In genomic region chr6:128505603-128506002, GRCh38 we compare ENCODE assay signal across 1 cellular context.
TF ChIP-seq lines count a peak whose summit lies in the region.

No MANE protein-coding gene starts in this region.

TF ChIP-seq in HepG2, 621 proteins besides CTCF, POLR2A, EP300 and RAD21 (continued from another document and continues in another):
- TF ChIP-seq ZNF775 (CRISPR knock-in tag; IDR thresholded peaks at IDR 0.05; ENCODE audit: borderline replicate concordance) = no peak
- TF ChIP-seq ZNF790 (CRISPR knock-in tag; IDR thresholded peaks at IDR 0.05; ENCODE audit: borderline replicate concordance) = no peak
- TF ChIP-seq, protein P1, sequence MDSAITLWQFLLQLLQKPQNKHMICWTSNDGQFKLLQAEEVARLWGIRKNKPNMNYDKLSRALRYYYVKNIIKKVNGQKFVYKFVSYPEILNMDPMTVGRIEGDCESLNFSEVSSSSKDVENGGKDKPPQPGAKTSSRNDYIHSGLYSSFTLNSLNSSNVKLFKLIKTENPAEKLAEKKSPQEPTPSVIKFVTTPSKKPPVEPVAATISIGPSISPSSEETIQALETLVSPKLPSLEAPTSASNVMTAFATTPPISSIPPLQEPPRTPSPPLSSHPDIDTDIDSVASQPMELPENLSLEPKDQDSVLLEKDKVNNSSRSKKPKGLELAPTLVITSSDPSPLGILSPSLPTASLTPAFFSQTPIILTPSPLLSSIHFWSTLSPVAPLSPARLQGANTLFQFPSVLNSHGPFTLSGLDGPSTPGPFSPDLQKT (CRISPR knock-in tag; IDR thresholded peaks at IDR 0.05; ENCODE audit: borderline replicate concordance) = no peak
- no peak; the same call in 1 of the 2 replicates for TF ChIP-seq ZNF761 (CRISPR knock-in tag; conservative IDR thresholded peaks at IDR 0.05)
- no peak for TF ChIP-seq MXD1 (CRISPR knock-in tag; IDR thresholded peaks at IDR 0.05)
- TF ChIP-seq, protein P2, sequence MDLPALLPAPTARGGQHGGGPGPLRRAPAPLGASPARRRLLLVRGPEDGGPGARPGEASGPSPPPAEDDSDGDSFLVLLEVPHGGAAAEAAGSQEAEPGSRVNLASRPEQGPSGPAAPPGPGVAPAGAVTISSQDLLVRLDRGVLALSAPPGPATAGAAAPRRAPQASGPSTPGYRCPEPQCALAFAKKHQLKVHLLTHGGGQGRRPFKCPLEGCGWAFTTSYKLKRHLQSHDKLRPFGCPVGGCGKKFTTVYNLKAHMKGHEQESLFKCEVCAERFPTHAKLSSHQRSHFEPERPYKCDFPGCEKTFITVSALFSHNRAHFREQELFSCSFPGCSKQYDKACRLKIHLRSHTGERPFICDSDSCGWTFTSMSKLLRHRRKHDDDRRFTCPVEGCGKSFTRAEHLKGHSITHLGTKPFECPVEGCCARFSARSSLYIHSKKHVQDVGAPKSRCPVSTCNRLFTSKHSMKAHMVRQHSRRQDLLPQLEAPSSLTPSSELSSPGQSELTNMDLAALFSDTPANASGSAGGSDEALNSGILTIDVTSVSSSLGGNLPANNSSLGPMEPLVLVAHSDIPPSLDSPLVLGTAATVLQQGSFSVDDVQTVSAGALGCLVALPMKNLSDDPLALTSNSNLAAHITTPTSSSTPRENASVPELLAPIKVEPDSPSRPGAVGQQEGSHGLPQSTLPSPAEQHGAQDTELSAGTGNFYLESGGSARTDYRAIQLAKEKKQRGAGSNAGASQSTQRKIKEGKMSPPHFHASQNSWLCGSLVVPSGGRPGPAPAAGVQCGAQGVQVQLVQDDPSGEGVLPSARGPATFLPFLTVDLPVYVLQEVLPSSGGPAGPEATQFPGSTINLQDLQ (CRISPR knock-in tag; IDR thresholded peaks at IDR 0.05) = no peak
- peak; percentile 85; the same call in 1 of the 2 replicates for TF ChIP-seq FOXJ3 (CRISPR knock-in tag; IDR thresholded peaks at IDR 0.05; ENCODE audit: borderline replicate concordance)
- TF ChIP-seq, protein P3, sequence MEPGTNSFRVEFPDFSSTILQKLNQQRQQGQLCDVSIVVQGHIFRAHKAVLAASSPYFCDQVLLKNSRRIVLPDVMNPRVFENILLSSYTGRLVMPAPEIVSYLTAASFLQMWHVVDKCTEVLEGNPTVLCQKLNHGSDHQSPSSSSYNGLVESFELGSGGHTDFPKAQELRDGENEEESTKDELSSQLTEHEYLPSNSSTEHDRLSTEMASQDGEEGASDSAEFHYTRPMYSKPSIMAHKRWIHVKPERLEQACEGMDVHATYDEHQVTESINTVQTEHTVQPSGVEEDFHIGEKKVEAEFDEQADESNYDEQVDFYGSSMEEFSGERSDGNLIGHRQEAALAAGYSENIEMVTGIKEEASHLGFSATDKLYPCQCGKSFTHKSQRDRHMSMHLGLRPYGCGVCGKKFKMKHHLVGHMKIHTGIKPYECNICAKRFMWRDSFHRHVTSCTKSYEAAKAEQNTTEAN (CRISPR knock-in tag; conservative IDR thresholded peaks at IDR 0.05) = no peak; the same call in 1 of the 2 replicates
- no peak for TF ChIP-seq ZBTB38 (CRISPR knock-in tag; IDR thresholded peaks at IDR 0.05)
- TF ChIP-seq GPBP1L1 (CRISPR knock-in tag; IDR thresholded peaks at IDR 0.05) = no peak
- no peak for TF ChIP-seq ELF1 (CRISPR knock-in tag; IDR thresholded peaks at IDR 0.05)
- TF ChIP-seq REXO4 (CRISPR knock-in tag; IDR thresholded peaks at IDR 0.05; ENCODE audit: borderline replicate concordance) = no peak
- TF ChIP-seq, protein P4, sequence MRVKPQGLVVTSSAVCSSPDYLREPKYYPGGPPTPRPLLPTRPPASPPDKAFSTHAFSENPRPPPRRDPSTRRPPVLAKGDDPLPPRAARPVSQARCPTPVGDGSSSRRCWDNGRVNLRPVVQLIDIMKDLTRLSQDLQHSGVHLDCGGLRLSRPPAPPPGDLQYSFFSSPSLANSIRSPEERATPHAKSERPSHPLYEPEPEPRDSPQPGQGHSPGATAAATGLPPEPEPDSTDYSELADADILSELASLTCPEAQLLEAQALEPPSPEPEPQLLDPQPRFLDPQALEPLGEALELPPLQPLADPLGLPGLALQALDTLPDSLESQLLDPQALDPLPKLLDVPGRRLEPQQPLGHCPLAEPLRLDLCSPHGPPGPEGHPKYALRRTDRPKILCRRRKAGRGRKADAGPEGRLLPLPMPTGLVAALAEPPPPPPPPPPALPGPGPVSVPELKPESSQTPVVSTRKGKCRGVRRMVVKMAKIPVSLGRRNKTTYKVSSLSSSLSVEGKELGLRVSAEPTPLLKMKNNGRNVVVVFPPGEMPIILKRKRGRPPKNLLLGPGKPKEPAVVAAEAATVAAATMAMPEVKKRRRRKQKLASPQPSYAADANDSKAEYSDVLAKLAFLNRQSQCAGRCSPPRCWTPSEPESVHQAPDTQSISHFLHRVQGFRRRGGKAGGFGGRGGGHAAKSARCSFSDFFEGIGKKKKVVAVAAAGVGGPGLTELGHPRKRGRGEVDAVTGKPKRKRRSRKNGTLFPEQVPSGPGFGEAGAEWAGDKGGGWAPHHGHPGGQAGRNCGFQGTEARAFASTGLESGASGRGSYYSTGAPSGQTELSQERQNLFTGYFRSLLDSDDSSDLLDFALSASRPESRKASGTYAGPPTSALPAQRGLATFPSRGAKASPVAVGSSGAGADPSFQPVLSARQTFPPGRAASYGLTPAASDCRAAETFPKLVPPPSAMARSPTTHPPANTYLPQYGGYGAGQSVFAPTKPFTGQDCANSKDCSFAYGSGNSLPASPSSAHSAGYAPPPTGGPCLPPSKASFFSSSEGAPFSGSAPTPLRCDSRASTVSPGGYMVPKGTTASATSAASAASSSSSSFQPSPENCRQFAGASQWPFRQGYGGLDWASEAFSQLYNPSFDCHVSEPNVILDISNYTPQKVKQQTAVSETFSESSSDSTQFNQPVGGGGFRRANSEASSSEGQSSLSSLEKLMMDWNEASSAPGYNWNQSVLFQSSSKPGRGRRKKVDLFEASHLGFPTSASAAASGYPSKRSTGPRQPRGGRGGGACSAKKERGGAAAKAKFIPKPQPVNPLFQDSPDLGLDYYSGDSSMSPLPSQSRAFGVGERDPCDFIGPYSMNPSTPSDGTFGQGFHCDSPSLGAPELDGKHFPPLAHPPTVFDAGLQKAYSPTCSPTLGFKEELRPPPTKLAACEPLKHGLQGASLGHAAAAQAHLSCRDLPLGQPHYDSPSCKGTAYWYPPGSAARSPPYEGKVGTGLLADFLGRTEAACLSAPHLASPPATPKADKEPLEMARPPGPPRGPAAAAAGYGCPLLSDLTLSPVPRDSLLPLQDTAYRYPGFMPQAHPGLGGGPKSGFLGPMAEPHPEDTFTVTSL (CRISPR knock-in tag; IDR thresholded peaks at IDR 0.05; ENCODE audit: borderline replicate concordance) = peak; percentile 89; the same call in 1 of the 2 replicates
- peak; percentile 70 for TF ChIP-seq RBFOX2 (IDR thresholded peaks at IDR 0.05; ENCODE audit: low read depth, low read length)
- TF ChIP-seq ATF3 (CRISPR knock-in tag; IDR thresholded peaks at IDR 0.05) = no peak
- no peak for TF ChIP-seq HOXD1 (CRISPR knock-in tag; IDR thresholded peaks at IDR 0.05)
- no peak for TF ChIP-seq SOX6 (IDR thresholded peaks at IDR 0.05)
- peak; percentile 77 for TF ChIP-seq SOX6 (CRISPR knock-in tag; IDR thresholded peaks at IDR 0.05)
- TF ChIP-seq ZNF737 (CRISPR knock-in tag; IDR thresholded peaks at IDR 0.05; ENCODE audit: borderline replicate concordance) = no peak
- peak; percentile 59; the same call in 1 of the 2 replicates for TF ChIP-seq ZNF264 (CRISPR knock-in tag; IDR thresholded peaks at IDR 0.05)
- 0 out of 2 replicates have a peak, but pooled peaks have one; percentile 38 for TF ChIP-seq SIX1 (CRISPR knock-in tag; IDR thresholded peaks at IDR 0.05; ENCODE audit: borderline replicate concordance)
- TF ChIP-seq, protein P5, sequence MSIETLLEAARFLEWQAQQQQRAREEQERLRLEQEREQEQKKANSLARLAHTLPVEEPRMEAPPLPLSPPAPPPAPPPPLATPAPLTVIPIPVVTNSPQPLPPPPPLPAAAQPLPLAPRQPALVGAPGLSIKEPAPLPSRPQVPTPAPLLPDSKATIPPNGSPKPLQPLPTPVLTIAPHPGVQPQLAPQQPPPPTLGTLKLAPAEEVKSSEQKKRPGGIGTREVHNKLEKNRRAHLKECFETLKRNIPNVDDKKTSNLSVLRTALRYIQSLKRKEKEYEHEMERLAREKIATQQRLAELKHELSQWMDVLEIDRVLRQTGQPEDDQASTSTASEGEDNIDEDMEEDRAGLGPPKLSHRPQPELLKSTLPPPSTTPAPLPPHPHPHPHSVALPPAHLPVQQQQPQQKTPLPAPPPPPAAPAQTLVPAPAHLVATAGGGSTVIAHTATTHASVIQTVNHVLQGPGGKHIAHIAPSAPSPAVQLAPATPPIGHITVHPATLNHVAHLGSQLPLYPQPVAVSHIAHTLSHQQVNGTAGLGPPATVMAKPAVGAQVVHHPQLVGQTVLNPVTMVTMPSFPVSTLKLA (IDR thresholded peaks at IDR 0.05) = peak; percentile 47; the same call in 1 of the 2 replicates
- peak; percentile 34 for TF ChIP-seq RCOR2 (CRISPR knock-in tag; IDR thresholded peaks at IDR 0.05)
- TF ChIP-seq CREB1 (IDR thresholded peaks at IDR 0.05) = no peak
- TF ChIP-seq CREB1 (CRISPR knock-in tag; IDR thresholded peaks at IDR 0.05) = no peak; the same call in 1 of the 2 replicates
- TF ChIP-seq PATZ1 (CRISPR knock-in tag; IDR thresholded peaks at IDR 0.05) = no peak
- TF ChIP-seq, protein P6, sequence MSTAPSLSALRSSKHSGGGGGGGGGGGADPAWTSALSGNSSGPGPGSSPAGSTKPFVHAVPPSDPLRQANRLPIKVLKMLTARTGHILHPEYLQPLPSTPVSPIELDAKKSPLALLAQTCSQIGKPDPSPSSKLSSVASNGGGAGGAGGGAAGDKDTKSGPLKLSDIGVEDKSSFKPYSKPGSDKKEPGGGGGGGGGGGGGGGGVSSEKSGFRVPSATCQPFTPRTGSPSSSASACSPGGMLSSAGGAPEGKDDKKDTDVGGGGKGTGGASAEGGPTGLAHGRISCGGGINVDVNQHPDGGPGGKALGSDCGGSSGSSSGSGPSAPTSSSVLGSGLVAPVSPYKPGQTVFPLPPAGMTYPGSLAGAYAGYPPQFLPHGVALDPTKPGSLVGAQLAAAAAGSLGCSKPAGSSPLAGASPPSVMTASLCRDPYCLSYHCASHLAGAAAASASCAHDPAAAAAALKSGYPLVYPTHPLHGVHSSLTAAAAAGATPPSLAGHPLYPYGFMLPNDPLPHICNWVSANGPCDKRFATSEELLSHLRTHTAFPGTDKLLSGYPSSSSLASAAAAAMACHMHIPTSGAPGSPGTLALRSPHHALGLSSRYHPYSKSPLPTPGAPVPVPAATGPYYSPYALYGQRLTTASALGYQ (CRISPR knock-in tag; IDR thresholded peaks at IDR 0.05) = 0 out of 2 replicates have a peak, but pooled peaks have one; percentile 59
- TF ChIP-seq SOX5 (CRISPR knock-in tag; IDR thresholded peaks at IDR 0.05; ENCODE audit: borderline replicate concordance) = peak; percentile 58; the same call in 1 of the 2 replicates
- TF ChIP-seq, protein P7, sequence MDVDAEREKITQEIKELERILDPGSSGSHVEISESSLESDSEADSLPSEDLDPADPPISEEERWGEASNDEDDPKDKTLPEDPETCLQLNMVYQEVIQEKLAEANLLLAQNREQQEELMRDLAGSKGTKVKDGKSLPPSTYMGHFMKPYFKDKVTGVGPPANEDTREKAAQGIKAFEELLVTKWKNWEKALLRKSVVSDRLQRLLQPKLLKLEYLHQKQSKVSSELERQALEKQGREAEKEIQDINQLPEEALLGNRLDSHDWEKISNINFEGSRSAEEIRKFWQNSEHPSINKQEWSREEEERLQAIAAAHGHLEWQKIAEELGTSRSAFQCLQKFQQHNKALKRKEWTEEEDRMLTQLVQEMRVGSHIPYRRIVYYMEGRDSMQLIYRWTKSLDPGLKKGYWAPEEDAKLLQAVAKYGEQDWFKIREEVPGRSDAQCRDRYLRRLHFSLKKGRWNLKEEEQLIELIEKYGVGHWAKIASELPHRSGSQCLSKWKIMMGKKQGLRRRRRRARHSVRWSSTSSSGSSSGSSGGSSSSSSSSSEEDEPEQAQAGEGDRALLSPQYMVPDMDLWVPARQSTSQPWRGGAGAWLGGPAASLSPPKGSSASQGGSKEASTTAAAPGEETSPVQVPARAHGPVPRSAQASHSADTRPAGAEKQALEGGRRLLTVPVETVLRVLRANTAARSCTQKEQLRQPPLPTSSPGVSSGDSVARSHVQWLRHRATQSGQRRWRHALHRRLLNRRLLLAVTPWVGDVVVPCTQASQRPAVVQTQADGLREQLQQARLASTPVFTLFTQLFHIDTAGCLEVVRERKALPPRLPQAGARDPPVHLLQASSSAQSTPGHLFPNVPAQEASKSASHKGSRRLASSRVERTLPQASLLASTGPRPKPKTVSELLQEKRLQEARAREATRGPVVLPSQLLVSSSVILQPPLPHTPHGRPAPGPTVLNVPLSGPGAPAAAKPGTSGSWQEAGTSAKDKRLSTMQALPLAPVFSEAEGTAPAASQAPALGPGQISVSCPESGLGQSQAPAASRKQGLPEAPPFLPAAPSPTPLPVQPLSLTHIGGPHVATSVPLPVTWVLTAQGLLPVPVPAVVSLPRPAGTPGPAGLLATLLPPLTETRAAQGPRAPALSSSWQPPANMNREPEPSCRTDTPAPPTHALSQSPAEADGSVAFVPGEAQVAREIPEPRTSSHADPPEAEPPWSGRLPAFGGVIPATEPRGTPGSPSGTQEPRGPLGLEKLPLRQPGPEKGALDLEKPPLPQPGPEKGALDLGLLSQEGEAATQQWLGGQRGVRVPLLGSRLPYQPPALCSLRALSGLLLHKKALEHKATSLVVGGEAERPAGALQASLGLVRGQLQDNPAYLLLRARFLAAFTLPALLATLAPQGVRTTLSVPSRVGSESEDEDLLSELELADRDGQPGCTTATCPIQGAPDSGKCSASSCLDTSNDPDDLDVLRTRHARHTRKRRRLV (CRISPR knock-in tag; IDR thresholded peaks at IDR 0.05) = no peak
- TF ChIP-seq STAG1 (CRISPR knock-in tag; IDR thresholded peaks at IDR 0.05) = peak; percentile 7
